Comparison of ENCODE assay signal across 16 cellular contexts in genomic region chr17:61485067-61485775, GRCh38. TPM values are rescaled to one million over a fixed set of nuclear protein-coding genes. Genes with fewer than 3 reads are reported as not detected.
"Had no signal": no experiment of that assay in that cellular context is flagged by ENCODE, and none has a peak within 500 bp of the region (broad histone marks: within the 10 kb centered on the region; RNA-seq: fewer than 3 reads in every experiment).

No MANE protein-coding gene starts in this region.

- H3K27ac Mint-ChIP-seq: activated naive CD8-positive, alpha-beta T cell treated with anti-CD3 and anti-CD28 coated beads, Interleukin-2, amount 50 U/mL, for 24 hours; activated T-helper 1 cell treated with anti-CD3 and anti-CD28 coated beads, Interleukin-12 subunit alpha, Interleukin-12 subunit beta, Interleukin-2, Interleukin-4 antibody, amounts not matched to agents 30 ng/mL and 10 ng/mL and 1 ng/mL, durations not matched to agents 14 hours and 24 hours and 36 hours; naive thymus-derived CD4-positive, alpha-beta T cell; stimulated activated naive CD8-positive, alpha-beta T cell treated with anti-CD3 and anti-CD28 coated beads, Interleukin-15, Interleukin-2, amounts not matched to agents 100 ng/mL and 50 ng/mL, for 24 hours had no signal

- H3K4me1 Mint-ChIP-seq: activated naive CD8-positive, alpha-beta T cell treated with anti-CD3 and anti-CD28 coated beads, Interleukin-2, amount 50 U/mL, for 24 hours; naive thymus-derived CD4-positive, alpha-beta T cell had no signal

- H3K36me3 ChIP-seq: ascending aorta, neutrophil had no signal

- H3K4me1 ChIP-seq: ascending aorta, lower lobe of right lung, testis had no signal

- DNase-seq: activated CD4-positive, alpha-beta T cell treated with anti-CD3 and anti-CD28 coated beads for 1 hour; activated CD4-positive, alpha-beta T cell treated with anti-CD3 and anti-CD28 coated beads, Interleukin-2, amount 50 U/mL, for 48 hours; activated naive CD4-positive, alpha-beta T cell treated with Interleukin-2 at 50 U/mL for 16 hours; activated naive CD8-positive, alpha-beta T cell treated with anti-CD3 and anti-CD28 coated beads, Interleukin-2, amount 50 U/mL, for 24 hours; effector memory CD4-positive, alpha-beta T cell; lower lobe of right lung; naive thymus-derived CD4-positive, alpha-beta T cell; stimulated activated CD4-positive, alpha-beta T cell treated with anti-CD3 and anti-CD28 coated beads, Interleukin-4, amount 100 ng/mL, for 24 hours; testis had no signal

- H3K9me3 ChIP-seq: ascending aorta, lower lobe of right lung, neutrophil, testis had no signal

- H3K27me3 Mint-ChIP-seq: activated naive CD8-positive, alpha-beta T cell treated with anti-CD3 and anti-CD28 coated beads, Interleukin-2, amount 50 U/mL, for 24 hours had no signal

- H3K9me3 Mint-ChIP-seq: activated naive CD8-positive, alpha-beta T cell treated with anti-CD3 and anti-CD28 coated beads, Interleukin-2, amount 50 U/mL, for 24 hours; activated T-helper 1 cell treated with anti-CD3 and anti-CD28 coated beads, Interleukin-12 subunit alpha, Interleukin-12 subunit beta, Interleukin-2, Interleukin-4 antibody, amounts not matched to agents 30 ng/mL and 10 ng/mL and 1 ng/mL, durations not matched to agents 14 hours and 24 hours and 36 hours; naive thymus-derived CD4-positive, alpha-beta T cell; stimulated activated naive CD8-positive, alpha-beta T cell treated with anti-CD3 and anti-CD28 coated beads, Interleukin-15, Interleukin-2, amounts not matched to agents 100 ng/mL and 50 ng/mL, for 24 hours had no signal

- H3K36me3 Mint-ChIP-seq: naive thymus-derived CD4-positive, alpha-beta T cell had no signal

- H3K4me3 Mint-ChIP-seq: activated naive CD8-positive, alpha-beta T cell treated with anti-CD3 and anti-CD28 coated beads, Interleukin-2, amount 50 U/mL, for 24 hours; activated T-helper 1 cell treated with anti-CD3 and anti-CD28 coated beads, Interleukin-12 subunit alpha, Interleukin-12 subunit beta, Interleukin-2, Interleukin-4 antibody, amounts not matched to agents 30 ng/mL and 10 ng/mL and 1 ng/mL, durations not matched to agents 14 hours and 24 hours and 36 hours; naive thymus-derived CD4-positive, alpha-beta T cell; stimulated activated naive CD8-positive, alpha-beta T cell treated with anti-CD3 and anti-CD28 coated beads, Interleukin-15, Interleukin-2, amounts not matched to agents 100 ng/mL and 50 ng/mL, for 24 hours had no signal

- H3K4me3 ChIP-seq: ascending aorta, coronary artery, lower lobe of right lung, testis had no signal

- H3K27me3 ChIP-seq: ascending aorta, testis had no signal

- H3K27ac ChIP-seq: ascending aorta, coronary artery, epithelial cell of prostate, lower lobe of right lung, neutrophil, testis had no signal

- ATAC-seq: activated naive CD8-positive, alpha-beta T cell treated with anti-CD3 and anti-CD28 coated beads, Interleukin-2, amount 50 U/mL, for 24 hours; lower lobe of right lung; naive thymus-derived CD4-positive, alpha-beta T cell had no signal

RNA-seq across cellular contexts. Expression of gene TBX4, which starts 33.0 kb away (rescaled TPM):
- total RNA-seq: activated T-helper 1 cell treated with anti-CD3 and anti-CD28 coated beads, Interleukin-12 subunit alpha, Interleukin-12 subunit beta, Interleukin-2, Interleukin-4 antibody, amounts not matched to agents 30 ng/mL and 10 ng/mL and 1 ng/mL, durations not matched to agents 14 hours and 24 hours and 36 hours; ascending aorta; naive thymus-derived CD4-positive, alpha-beta T cell; ureter had no signal
- polyA plus RNA-seq: naive thymus-derived CD4-positive, alpha-beta T cell had no signal
